In the genomic region with DNA sequence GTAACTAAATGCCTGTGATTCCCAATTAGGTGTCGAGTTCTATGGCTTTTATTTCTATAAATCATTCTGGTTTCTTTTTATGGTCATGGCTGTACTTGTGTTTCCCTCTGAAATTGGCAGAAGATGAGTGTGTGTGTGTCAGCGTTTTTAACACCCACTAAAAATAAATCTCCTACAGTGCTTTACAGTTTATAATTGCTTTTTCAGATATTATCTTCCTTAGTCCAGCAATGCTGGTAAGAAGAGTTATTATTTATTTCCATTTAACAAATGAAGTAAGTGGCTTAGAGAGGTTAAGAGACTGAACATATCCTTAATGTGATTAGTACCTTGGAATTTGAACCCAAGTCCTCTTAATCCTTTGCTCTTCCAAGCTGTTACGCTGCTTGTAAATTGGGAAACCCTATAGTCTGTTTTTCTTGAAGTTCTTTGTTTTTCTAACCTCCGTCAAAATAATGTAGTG, we compare ENCODE assay signal across 17 cellular contexts.
DNase-seq lines count a peak whose midpoint lies in the region; ATAC-seq, FAIRE-seq and TF ChIP-seq lines count a peak whose summit lies in the region.
"Had no signal": no experiment of that assay in that cellular context is flagged by ENCODE, and none has a peak within 500 bp of the region (broad histone marks: within the 10 kb centered on the region; RNA-seq: fewer than 3 reads in every experiment).

No MANE protein-coding gene starts in this region.

- no peak for ATAC-seq in A549
- no peak for ATAC-seq in activated T-cell treated with anti-CD3 and anti-CD28 coated beads, Interleukin-2, amount 50 U/mL, for 4 hours
- no peak for ATAC-seq in naive thymus-derived CD8-positive, alpha-beta T cell

- peaks cover 75% of the 10 kb centered on the region for H3K4me1 Mint-ChIP-seq in brain
- peaks cover 57% of the 10 kb centered on the region for H3K4me1 Mint-ChIP-seq in neural crest cell
- H3K4me1 Mint-ChIP-seq in activated T-cell treated with anti-CD3 and anti-CD28 coated beads, Interleukin-2, amount 50 U/mL, for 4 hours (ENCODE audit: low read depth) = no peaks in the 10 kb centered on the region
- no peaks in the 10 kb centered on the region for H3K4me1 Mint-ChIP-seq in naive thymus-derived CD8-positive, alpha-beta T cell
- H3K4me1 Mint-ChIP-seq: activated CD4-positive, alpha-beta memory T cell treated with anti-CD3 and anti-CD28 coated beads, Interleukin-2, amount 10 ng/mL, durations not matched to agents 7 days and 5 days; B cell had no signal

- DNase-seq in A549 (ENCODE audit: low read depth in 1 of 2, low spot score in 1 of 2) = no peak
- no peak for DNase-seq in neural crest cell (ENCODE audit: low read depth, low spot score)
- DNase-seq in activated T-cell treated with anti-CD3 and anti-CD28 coated beads, Interleukin-2, amount 50 U/mL, for 4 hours = no peak
- DNase-seq in cerebellar cortex (ENCODE audit: low spot score) = no peak
- no peak for DNase-seq in naive thymus-derived CD8-positive, alpha-beta T cell
- no peak for DNase-seq in NCI-H1694 (lab: John Stamatoyannopoulos, UW)
- DNase-seq: activated CD4-positive, alpha-beta memory T cell treated with anti-CD3 and anti-CD28 coated beads, Interleukin-2, amount 10 ng/mL, durations not matched to agents 7 days and 5 days; NCI-H1048; OCI-M1 had no signal

- TF ChIP-seq RAD21 in A549 (conservative IDR thresholded peaks at IDR 0.05 in 1 of 2, IDR thresholded peaks at IDR 0.05 in 1 of 2) = no peak

- H3K9me3 Mint-ChIP-seq in brain = no peaks in the 10 kb centered on the region
- peaks cover 2% of the 10 kb centered on the region for H3K9me3 Mint-ChIP-seq in neural crest cell
- no peaks in the 10 kb centered on the region for H3K9me3 Mint-ChIP-seq in activated T-cell treated with anti-CD3 and anti-CD28 coated beads, Interleukin-2, amount 50 U/mL, for 4 hours
- peaks cover 0 to 2% (median 0%) of the 10 kb centered on the region in 9 donors for H3K9me3 Mint-ChIP-seq in naive thymus-derived CD8-positive, alpha-beta T cell
- H3K9me3 Mint-ChIP-seq: activated CD4-positive, alpha-beta memory T cell treated with anti-CD3 and anti-CD28 coated beads, Interleukin-2, amount 10 ng/mL, durations not matched to agents 7 days and 5 days; T-helper 1 cell treated with Interleukin-12 subunit alpha and Interleukin-12 subunit beta and Interleukin-4 antibody, amounts not matched to agents 30 μg/mL and 1 μg/mL, for 36 hours had no signal

- TF ChIP-seq POLR2A in A549 (IDR thresholded peaks at IDR 0.05; ENCODE audit: low read length) = no peak

- H3K27me3 ChIP-seq in HUES6 (ENCODE audit: control insufficient read depth, insufficient read depth, low read length) = no peaks in the 10 kb centered on the region
- H3K27me3 ChIP-seq: vagina had no signal

- H3K27ac ChIP-seq in A549 = peak overlapping the region; percentile 80 to 89
- H3K27ac ChIP-seq in HUES6 (ENCODE audit: low read depth, low read length) = peak overlapping the region; percentile 16; the same call in 1 of the 2 replicates
- H3K27ac ChIP-seq: vagina had no signal

- H3K4me1 ChIP-seq in A549 (peaks cover 70% of the 10 kb centered on the region), HUES6 (ENCODE audit: control insufficient read depth, insufficient read depth, low read length) (peaks cover 65% of the 10 kb centered on the region)

- CTCF ChIA-PET in A549 (lab: Yijun Ruan, JAX) = interaction anchor here (1.3 to 2.1 kb wide), 2 partner anchors 14 to 94 kb away, joined by 3 to 7 read pairs; no protein-coding TSS in a partner anchor

- no peak for TF ChIP-seq CTCF in A549 (IDR thresholded peaks at IDR 0.05)
- TF ChIP-seq CTCF in brain (conservative IDR thresholded peaks at IDR 0.05) = no peak
- TF ChIP-seq CTCF in neural crest cell (conservative IDR thresholded peaks at IDR 0.05) = no peak

- no peak for TF ChIP-seq EP300 in A549 (IDR thresholded peaks at IDR 0.05)

- H3K27me3 Mint-ChIP-seq in brain (peaks cover 3% of the 10 kb centered on the region), neural crest cell (ENCODE audit: low read depth) (no peaks in the 10 kb centered on the region)
- peaks cover 28% of the 10 kb centered on the region for H3K27me3 Mint-ChIP-seq in activated T-cell treated with anti-CD3 and anti-CD28 coated beads, Interleukin-2, amount 50 U/mL, for 4 hours (ENCODE audit: low read depth)
- H3K27me3 Mint-ChIP-seq in naive thymus-derived CD8-positive, alpha-beta T cell = peaks cover 25 to 70% (median 42%) of the 10 kb centered on the region in 5 donors

- peaks cover 9% of the 10 kb centered on the region; the same call in 1 of the 2 replicates for H3K36me3 ChIP-seq in HUES6 (ENCODE audit: control insufficient read depth, insufficient read depth, low read length)
- H3K36me3 ChIP-seq: vagina had no signal

- POLR2A ChIA-PET in A549 (lab: Yijun Ruan, JAX) = interaction anchor here (0.9 kb wide), 1 partner anchor 30 kb away, joined by 4 read pairs; no protein-coding TSS in a partner anchor
- POLR2A ChIA-PET in naive thymus-derived CD8-positive, alpha-beta T cell (lab: Charles Lee) = no interaction called here

- no peak for FAIRE-seq in A549 (lab: Jason Lieb, UNC)
- FAIRE-seq: G401.6 had no signal

- H3K4me3 ChIP-seq in A549 (peak overlapping the region; percentile 13; the same call in 1 of the 3 replicates), HUES6 (ENCODE audit: low read depth, low read length) (no peak overlapping the region)
- H3K4me3 ChIP-seq: skin epidermis, vagina had no signal

- H3K9ac ChIP-seq in HUES6 (ENCODE audit: low read length) = no peak overlapping the region

- H3K36me3 Mint-ChIP-seq in brain (peaks cover 23% of the 10 kb centered on the region), neural crest cell (ENCODE audit: low read depth) (peaks cover 8% of the 10 kb centered on the region)
- no peaks in the 10 kb centered on the region for H3K36me3 Mint-ChIP-seq in activated T-cell treated with anti-CD3 and anti-CD28 coated beads, Interleukin-2, amount 50 U/mL, for 4 hours (ENCODE audit: insufficient read depth)
- no peaks in the 10 kb centered on the region for H3K36me3 Mint-ChIP-seq in naive thymus-derived CD8-positive, alpha-beta T cell
- H3K36me3 Mint-ChIP-seq: activated naive CD8-positive, alpha-beta T cell had no signal

- H3K4me3 Mint-ChIP-seq in brain = peak overlapping the region; percentile 48 to 77 (median 70)
- H3K4me3 Mint-ChIP-seq in neural crest cell = peak overlapping the region; percentile 18
- no peak overlapping the region for H3K4me3 Mint-ChIP-seq in activated T-cell treated with anti-CD3 and anti-CD28 coated beads, Interleukin-2, amount 50 U/mL, for 4 hours
- H3K4me3 Mint-ChIP-seq in naive thymus-derived CD8-positive, alpha-beta T cell = no peak overlapping the region
- H3K4me3 Mint-ChIP-seq: activated CD4-positive, alpha-beta memory T cell treated with anti-CD3 and anti-CD28 coated beads, Interleukin-2, amount 10 ng/mL, durations not matched to agents 7 days and 5 days; activated naive CD8-positive, alpha-beta T cell; B cell; T-helper 1 cell treated with Interleukin-12 subunit alpha and Interleukin-12 subunit beta and Interleukin-4 antibody, amounts not matched to agents 30 μg/mL and 1 μg/mL, for 36 hours had no signal

- H3K27ac Mint-ChIP-seq in brain (peak overlapping the region; percentile 64 to 96 (median 93)), neural crest cell (ENCODE audit: unreplicated experiment) (no peak overlapping the region)
- no peak overlapping the region for H3K27ac Mint-ChIP-seq in naive thymus-derived CD8-positive, alpha-beta T cell
- H3K27ac Mint-ChIP-seq: activated CD4-positive, alpha-beta memory T cell treated with anti-CD3 and anti-CD28 coated beads, Interleukin-2, amount 10 ng/mL, durations not matched to agents 7 days and 5 days; activated naive CD8-positive, alpha-beta T cell; B cell; T-helper 1 cell treated with Interleukin-12 subunit alpha and Interleukin-12 subunit beta and Interleukin-4 antibody, amounts not matched to agents 30 μg/mL and 1 μg/mL, for 36 hours had no signal

- H3K4me2 ChIP-seq in A549 = peak overlapping the region; percentile 72

- H3K9me3 ChIP-seq in A549 (no peaks in the 10 kb centered on the region), HUES6 (ENCODE audit: control insufficient read depth, insufficient read depth, low read depth, low read length) (no peaks in the 10 kb centered on the region)
- H3K9me3 ChIP-seq: vagina had no signal

- 15% methylated on average over 4 of the region's 4 CpGs for WGBS in A549 (ENCODE audit: missing lambda C conversion rate)

TF ChIP-seq in A549, 52 proteins besides CTCF, POLR2A, EP300 and RAD21:
- TF ChIP-seq CHD4 (IDR thresholded peaks at IDR 0.05; ENCODE audit: borderline replicate concordance) (no peak), MAFK (IDR thresholded peaks at IDR 0.05; ENCODE audit: partially characterized antibody) (peak; percentile 23)

Comparison
In these comparisons a context has a peak if more than half of its experiments do, and no peak if none do; other contexts are left out.
1. H3K27ac Mint-ChIP-seq: peak in brain (5 of 5); none in neural crest cell (single experiment) and naive thymus-derived CD8-positive, alpha-beta T cell (0 of 10).
2. H3K4me3 Mint-ChIP-seq: peak in brain (5 of 5) and neural crest cell (single experiment); none in activated T-cell treated with anti-CD3 and anti-CD28 coated beads, Interleukin-2, amount 50 U/mL, for 4 hours (single experiment) and naive thymus-derived CD8-positive, alpha-beta T cell (0 of 10).